11 cellular contexts compared by ENCODE assay signal in the genomic region with DNA sequence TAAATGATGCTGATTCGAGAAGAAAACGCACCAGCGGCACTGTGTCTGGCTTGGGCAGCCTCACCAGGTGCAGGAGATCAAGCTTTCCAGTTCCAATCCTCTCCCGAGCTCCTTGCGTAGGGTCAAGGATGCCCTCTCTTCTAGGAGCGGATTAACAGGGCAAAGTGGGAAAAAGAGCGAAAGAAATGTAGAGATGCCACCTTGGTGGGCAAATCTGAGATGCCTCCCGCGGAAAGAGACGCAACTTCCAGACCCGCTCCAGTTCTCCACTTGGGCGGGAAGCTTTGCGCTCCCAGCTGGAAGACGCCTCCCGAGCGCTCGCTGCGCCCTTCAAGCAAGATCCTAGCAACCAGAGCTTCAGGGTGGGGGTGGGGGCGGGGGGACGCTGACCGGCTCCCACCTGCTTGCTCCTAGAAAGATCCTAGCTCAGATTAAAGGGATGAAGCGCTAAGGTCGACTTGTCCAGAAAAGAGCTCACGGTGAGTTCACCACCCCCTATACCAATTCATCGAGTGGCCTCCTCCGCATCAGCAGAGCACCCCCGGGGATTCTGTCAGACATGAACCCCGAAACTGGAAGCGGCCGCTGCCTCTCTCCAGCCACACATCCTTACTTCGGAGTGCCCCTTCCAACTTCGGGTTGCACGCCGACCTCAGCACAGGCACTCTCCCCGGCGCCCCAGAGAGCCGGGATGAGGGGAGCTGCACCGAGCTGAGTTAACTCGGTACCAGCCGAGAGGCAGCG. TPM values are rescaled to one million over a fixed set of nuclear protein-coding genes. Genes with fewer than 3 reads are reported as not detected.
DNase-seq lines count a peak whose midpoint lies in the region; ATAC-seq and TF ChIP-seq lines count a peak whose summit lies in the region.
"Had no signal": no experiment of that assay in that cellular context is flagged by ENCODE, and none has a peak within 500 bp of the region (broad histone marks: within the 10 kb centered on the region; RNA-seq: fewer than 3 reads in every experiment).

No MANE protein-coding gene starts in this region.

- no peaks in the 10 kb centered on the region for H3F3A ChIP-seq in GM23248 (ENCODE audit: insufficient read depth)

- peak overlapping the region; percentile 33; the same call in 1 of the 2 replicates for H2AFZ ChIP-seq in GM23248

- H3K79me2 ChIP-seq in GM23248 (ENCODE audit: insufficient read depth) = no peaks in the 10 kb centered on the region

- peak; percentile 1 for DNase-seq in GM23248
- DNase-seq in NCI-H69 (lab: John Stamatoyannopoulos, UW) = peak; percentile 1
- DNase-seq in psoas muscle = no peak
- no peak for DNase-seq in MG63
- DNase-seq: activated T-cell treated with anti-CD3 and anti-CD28 coated beads for 4 hours, KBM-7, RPMI8226 had no signal

- peaks cover 63% of the 10 kb centered on the region for H3K27me3 ChIP-seq in GM23248 (replicated peaks; ENCODE audit: insufficient read depth)
- H3K27me3 ChIP-seq in psoas muscle (ENCODE audit: insufficient read depth in 3 of 3, low read length in 2 of 3) = peaks cover 4 to 72% (median 13%) of the 10 kb centered on the region in 3 donors
- peaks cover 13% of the 10 kb centered on the region for H3K27me3 ChIP-seq in MG63

- no peak overlapping the region for H3K4me2 ChIP-seq in GM23248 (ENCODE audit: unreplicated experiment)

- H3K4me3 ChIP-seq in GM23248 = no peak overlapping the region
- H3K4me3 ChIP-seq in iPS-11a (ENCODE audit: low read depth, low read length) = peak overlapping the region; percentile 57
- peak overlapping the region; percentile 46 for H3K4me3 ChIP-seq in psoas muscle
- no peak overlapping the region for H3K4me3 ChIP-seq in MG63

- WGBS in GM23248 (ENCODE audit: low coverage in 1 of 2, low lambda C conversion rate in 2 of 2, missing lambda C conversion rate in 2 of 2), 2 experiments = 7 to 8% methylated on average over 29 to 41 of the region's 41 CpGs
- WGBS in psoas muscle, 3 donors = 2 to 3% (median 3%) methylated on average over 41 of the region's 41 CpGs

- H3K9me3 ChIP-seq in GM23248 (ENCODE audit: low read depth) = no peaks in the 10 kb centered on the region
- H3K9me3 ChIP-seq in psoas muscle = no peaks in the 10 kb centered on the region
- H3K9me3 ChIP-seq in MG63 = no peaks in the 10 kb centered on the region

- H3K9me2 ChIP-seq in GM23248 (ENCODE audit: insufficient read depth) = no peaks in the 10 kb centered on the region

- H4K20me1 ChIP-seq in GM23248 (ENCODE audit: insufficient read depth) = no peaks in the 10 kb centered on the region

- no peak for TF ChIP-seq CTCF in psoas muscle (IDR thresholded peaks at IDR 0.05)

- ATAC-seq in psoas muscle = no peak
- no peak for ATAC-seq in GM21360 (IDR thresholded peaks at IDR 0.05; ENCODE audit: unreplicated experiment)
- ATAC-seq in GM21526 (IDR thresholded peaks at IDR 0.05; ENCODE audit: low FRiP score, unreplicated experiment) = no peak

- H3K4me1 ChIP-seq in GM23248 (ENCODE audit: insufficient read depth) = no peaks in the 10 kb centered on the region
- H3K4me1 ChIP-seq in psoas muscle = no peaks in the 10 kb centered on the region

- in situ Hi-C loops in GM23248 (cut with MboI) = no loop called here

- H3K27ac ChIP-seq in GM23248 = no peak overlapping the region
- no peak overlapping the region for H3K27ac ChIP-seq in psoas muscle

- H3K36me3 ChIP-seq in GM23248 (ENCODE audit: low read depth) (no peaks in the 10 kb centered on the region), psoas muscle (ENCODE audit: insufficient read depth in 1 of 2, low read depth in 1 of 2) (no peaks in the 10 kb centered on the region), MG63 (no peaks in the 10 kb centered on the region)

- no peak overlapping the region for H3K9ac ChIP-seq in GM23248

- intact Hi-C loops in psoas muscle (cut with DNase I) = no loop called here

RNA-seq across cellular contexts. Expression of gene TAFA4, which starts 0.8 kb away (rescaled TPM):
- not detected in 2 replicates for total RNA-seq in GM23248 (2014; rRNA removed; shearing (Covaris generic))
- polyA plus RNA-seq in GM23248 (2016; fragmentation: Nextera tagmentation; extraction: Ambion mirVana) (not detected in 2 replicates), psoas muscle (under 1 TPM in 1 of 3 donors, not detected in 2; 0.01 TPM)
- under 1 TPM in 1 of 4 donors, not detected in 3; 0.10 TPM for total RNA-seq in psoas muscle
- total RNA-seq in MG63 (2014; rRNA removed; shearing (Covaris generic); ENCODE audit: low replicate concordance) = not detected in 2 replicates
- total RNA-seq: natural killer cell treated with Interleukin-12 subunit alpha and Interleukin-12 subunit beta and Interleukin-15 and Interleukin-18, amount 100 ng/mL, for 72 hours had no signal

Comparison
In these comparisons a context has a peak if more than half of its experiments do, and no peak if none do; other contexts are left out.
1. DNase-seq: peak in GM23248 (single experiment) and NCI-H69 (single experiment); none in psoas muscle (0 of 2) and MG63 (single experiment).
2. H3K4me3 ChIP-seq: peak in iPS-11a (single experiment) and psoas muscle (single experiment); none in GM23248 (single experiment) and MG63 (single experiment).